19 cellular contexts compared by ENCODE assay signal in the genomic region with DNA sequence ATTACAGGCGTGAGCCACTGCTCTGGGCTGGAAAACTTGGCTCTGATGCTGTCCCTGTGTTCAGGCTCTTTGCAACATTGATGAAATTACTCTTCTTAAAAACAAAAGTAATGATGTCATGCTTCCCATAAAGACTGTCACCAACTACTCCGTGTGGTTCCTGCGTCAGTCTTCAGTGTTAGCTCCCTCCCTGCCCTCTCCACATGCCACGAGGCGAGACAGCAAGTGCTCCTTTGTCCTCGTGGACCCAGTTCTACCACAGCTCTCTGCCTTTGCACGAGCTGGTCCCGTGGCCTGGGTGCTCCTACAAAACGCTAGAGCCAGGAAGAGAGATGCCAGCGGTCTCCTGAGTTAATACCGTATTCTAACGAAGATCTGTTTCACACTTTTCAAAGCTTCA.
A peak's percentile ranks its signal among the peaks of the same experiment; 100 is the strongest.
DNase-seq lines count a peak whose midpoint lies in the region; ATAC-seq, FAIRE-seq and TF ChIP-seq lines count a peak whose summit lies in the region.
"Had no signal": no experiment of that assay in that cellular context is flagged by ENCODE, and none has a peak within 500 bp of the region (broad histone marks: within the 10 kb centered on the region; RNA-seq: fewer than 3 reads in every experiment).

No MANE protein-coding gene starts in this region.

- peak; percentile 60 to 74 for ATAC-seq in left cardiac atrium
- ATAC-seq: CD8-positive, alpha-beta T cell had no signal

- H3K4me3 ChIP-seq in right atrium auricular region (peak overlapping the region in 1 of 2 donors; percentile 16), fibroblast of pulmonary artery (replicated peaks; ENCODE audit: low read depth, low read length) (peak overlapping the region; percentile 19)

- H3K9me3 ChIP-seq in right atrium auricular region: peaks cover 0 to 13% of the 10 kb centered on the region in 2 donors

- no peak for TF ChIP-seq CTCF in right atrium auricular region (IDR thresholded peaks at IDR 0.05)
- no peak for TF ChIP-seq CTCF in fibroblast of pulmonary artery (IDR thresholded peaks at IDR 0.05; ENCODE audit: low read length, missing control alignments)

- peak; percentile 74 for FAIRE-seq in urothelium cell line (lab: Jason Lieb, UNC)
- FAIRE-seq: RCC 7860 had no signal

- H3K27ac ChIP-seq in right atrium auricular region: no peak overlapping the region

- H3K27me3 ChIP-seq in right atrium auricular region: no peaks in the 10 kb centered on the region

- peaks cover 0 to 12% of the 10 kb centered on the region in 2 donors for H3K4me1 ChIP-seq in right atrium auricular region

- H3K36me3 ChIP-seq in right atrium auricular region: no peaks in the 10 kb centered on the region

- intact Hi-C loops in left cardiac atrium (cut with DNase I): no loop called here

- DNase-seq in left cardiac atrium (no peak), right atrium auricular region (ENCODE audit: low spot score) (no peak), fibroblast of pulmonary artery (ENCODE audit: low read depth) (peak; percentile 65), medulla oblongata (ENCODE audit: extremely low spot score) (peak; percentile 8), urothelium cell line (ENCODE audit: low spot score) (no peak), NCI-H774 (lab: John Stamatoyannopoulos, UW) (no peak), iPS-NIHi11 (ENCODE audit: low spot score) (no peak), GDM1 (lab: John Stamatoyannopoulos, UW) (no peak)
- DNase-seq: CD8-positive, alpha-beta T cell; H7; Karpas-422; MM.1S; NCI-H1105; NCI-H1694 treated with DMSO at 0.1 percent for 48 hours; NCI-H2107; NCI-H2227 treated with DMSO at 0.1 percent for 48 hours; NCI-H524; SHP77 treated with DMSO at 0.1 percent for 48 hours had no signal

Comparison
In these comparisons a context has a peak if more than half of its experiments do, and no peak if none do; other contexts are left out.
1. DNase-seq: peak in fibroblast of pulmonary artery (single experiment) and medulla oblongata (single experiment); none in left cardiac atrium (single experiment), right atrium auricular region (single experiment), urothelium cell line (single experiment), NCI-H774 (single experiment), iPS-NIHi11 (single experiment) and GDM1 (single experiment).